13 cellular contexts compared by ENCODE assay signal in the genomic region with DNA sequence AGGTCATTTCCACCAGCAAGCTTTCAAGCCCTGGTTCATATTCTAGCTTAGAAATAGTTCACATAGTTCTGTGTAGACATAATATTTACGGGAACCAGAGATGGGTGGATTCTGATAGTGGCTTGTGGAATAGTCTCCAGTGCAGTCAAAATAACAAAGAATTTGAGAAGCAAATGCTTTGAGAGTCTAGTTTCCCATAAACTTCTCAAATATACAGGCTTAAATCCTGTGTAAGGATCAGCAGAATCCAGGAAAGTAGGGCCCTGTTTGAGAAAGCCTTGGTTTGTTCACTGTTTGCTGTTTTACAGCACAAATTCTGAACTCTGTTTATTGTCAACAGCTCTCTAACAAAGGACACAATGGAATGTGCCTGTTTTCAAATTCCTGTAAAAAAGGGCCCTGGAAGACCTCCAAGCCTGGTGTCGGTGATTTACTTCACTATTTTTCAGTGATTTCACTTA. TPM values are rescaled to one million over a fixed set of nuclear protein-coding genes. Genes with fewer than 3 reads are reported as not detected.
DNase-seq lines count a peak whose midpoint lies in the region; ATAC-seq and TF ChIP-seq lines count a peak whose summit lies in the region.
"Had no signal": no experiment of that assay in that cellular context is flagged by ENCODE, and none has a peak within 500 bp of the region (broad histone marks: within the 10 kb centered on the region; RNA-seq: fewer than 3 reads in every experiment).

No MANE protein-coding gene starts in this region.

- no peak overlapping the region for H3K4me3 Mint-ChIP-seq in activated T-cell treated with anti-CD3 and anti-CD28 coated beads, Interleukin-2, amount 50 U/mL, for 4 hours

- H3K9me3 Mint-ChIP-seq in activated T-cell treated with anti-CD3 and anti-CD28 coated beads, Interleukin-2, amount 50 U/mL, for 4 hours = no peaks in the 10 kb centered on the region
- H3K9me3 Mint-ChIP-seq: activated naive CD4-positive, alpha-beta T cell treated with anti-CD3 and anti-CD28 coated beads, Interleukin-2, amount 50 U/mL, for 72 hours had no signal

- TF ChIP-seq POLR2A in gastrocnemius medialis (IDR thresholded peaks at IDR 0.05) = no peak

- H3K27ac ChIP-seq in caudate nucleus (ENCODE audit: low read depth, low read length) (peak overlapping the region; percentile 71), layer of hippocampus (ENCODE audit: low read depth, low read length) (peak overlapping the region; percentile 65), gastrocnemius medialis (peak overlapping the region; percentile 10 to 50 (median 30))
- H3K27ac ChIP-seq: C4-2B, VCaP had no signal

- peak; percentile 89 for DNase-seq in EH (ENCODE audit: low read depth)
- no peak for DNase-seq in caudate nucleus (lab: John Stamatoyannopoulos, UW)
- no peak for DNase-seq in gastrocnemius medialis
- DNase-seq in activated T-cell treated with anti-CD3 and anti-CD28 coated beads, Interleukin-2, amount 50 U/mL, for 4 hours = no peak
- DNase-seq in posterior vena cava (ENCODE audit: low spot score) = no peak
- DNase-seq in HK-2 (ENCODE audit: unreplicated experiment) = no peak
- DNase-seq: stimulated activated CD4-positive, alpha-beta T cell treated with anti-CD3 and anti-CD28 coated beads, Interleukin-12 subunit alpha, Interleukin-12 subunit beta, amount 100 ng/mL, for 4 hours had no signal

- H3K36me3 ChIP-seq in gastrocnemius medialis = no peaks in the 10 kb centered on the region

- peaks cover 5 to 8% of the 10 kb centered on the region in 2 donors for H3K4me1 ChIP-seq in gastrocnemius medialis

- no peak overlapping the region for H3K4me3 ChIP-seq in gastrocnemius medialis
- H3K4me3 ChIP-seq: GM12878 had no signal

- H3K27me3 ChIP-seq in layer of hippocampus (ENCODE audit: control insufficient read depth, insufficient read depth, low read length) (no peaks in the 10 kb centered on the region), gastrocnemius medialis (no peaks in the 10 kb centered on the region)

- peaks cover 4% of the 10 kb centered on the region for H3K4me1 Mint-ChIP-seq in activated T-cell treated with anti-CD3 and anti-CD28 coated beads, Interleukin-2, amount 50 U/mL, for 4 hours (ENCODE audit: low read depth)

- intact Hi-C loops in gastrocnemius medialis (cut with DNase I; ENCODE audit: low total_unique reads) (no loop called here), posterior vena cava (cut with DNase I) (no loop called here)

- peaks cover 2% of the 10 kb centered on the region for H3K27me3 Mint-ChIP-seq in activated T-cell treated with anti-CD3 and anti-CD28 coated beads, Interleukin-2, amount 50 U/mL, for 4 hours (ENCODE audit: low read depth)

- no peaks in the 10 kb centered on the region for H3K36me3 Mint-ChIP-seq in activated T-cell treated with anti-CD3 and anti-CD28 coated beads, Interleukin-2, amount 50 U/mL, for 4 hours (ENCODE audit: insufficient read depth)
- H3K36me3 Mint-ChIP-seq: activated naive CD4-positive, alpha-beta T cell treated with anti-CD3 and anti-CD28 coated beads, Interleukin-2, amount 50 U/mL, for 72 hours had no signal

- no peaks in the 10 kb centered on the region for H3K9me3 ChIP-seq in gastrocnemius medialis

- TF ChIP-seq CTCF in gastrocnemius medialis (IDR thresholded peaks at IDR 0.05 in 4 of 5, conservative IDR thresholded peaks at IDR 0.05 in 1 of 5) = no peak

- in situ Hi-C loops in gastrocnemius medialis (cut with MboI; ENCODE audit: low sequenced_read_pairs in 4 of 4) = no loop called here

- ATAC-seq in gastrocnemius medialis (peak in 1 of 2 donors; percentile 42), HG03175 (IDR thresholded peaks at IDR 0.05; ENCODE audit: unreplicated experiment) (no peak)
- no peak for ATAC-seq in activated T-cell treated with anti-CD3 and anti-CD28 coated beads, Interleukin-2, amount 50 U/mL, for 4 hours
- ATAC-seq: activated naive CD4-positive, alpha-beta T cell treated with anti-CD3 and anti-CD28 coated beads, Interleukin-2, amount 50 U/mL, for 72 hours; GM12878 had no signal

RNA-seq across cellular contexts. Expression of a gene that starts 11.5 kb away (rescaled TPM):
- total RNA-seq in gastrocnemius medialis (100 to 1,000 TPM in 1 of 4 donors, 10 to 100 TPM in 3; 16.3 to 110 (median 53.5) TPM), posterior vena cava (100 to 1,000 TPM; 485 to 992 TPM)
- 10 to 100 TPM; 16.8 to 19.5 (median 18.1) TPM for total RNA-seq in activated T-cell treated with anti-CD3 and anti-CD28 coated beads, Interleukin-2, amount 50 U/mL, for 4 hours

Comparison
In these comparisons a context has a peak if more than half of its experiments do, and no peak if none do; other contexts are left out.
1. RNA of a gene that starts 11.5 kb away (total RNA-seq): 485 to 992 TPM in posterior vena cava; 16.3 to 110 TPM in gastrocnemius medialis and 16.8 to 19.5 TPM in activated T-cell treated with anti-CD3 and anti-CD28 coated beads, Interleukin-2, amount 50 U/mL, for 4 hours; every median in the first group is over 4 times any median in the second.
2. Peak in every context shown above with its lines, with median percentiles within 50 percentile points of each other: H3K27ac ChIP-seq.